26 cellular contexts compared by ENCODE assay signal in the genomic region with DNA sequence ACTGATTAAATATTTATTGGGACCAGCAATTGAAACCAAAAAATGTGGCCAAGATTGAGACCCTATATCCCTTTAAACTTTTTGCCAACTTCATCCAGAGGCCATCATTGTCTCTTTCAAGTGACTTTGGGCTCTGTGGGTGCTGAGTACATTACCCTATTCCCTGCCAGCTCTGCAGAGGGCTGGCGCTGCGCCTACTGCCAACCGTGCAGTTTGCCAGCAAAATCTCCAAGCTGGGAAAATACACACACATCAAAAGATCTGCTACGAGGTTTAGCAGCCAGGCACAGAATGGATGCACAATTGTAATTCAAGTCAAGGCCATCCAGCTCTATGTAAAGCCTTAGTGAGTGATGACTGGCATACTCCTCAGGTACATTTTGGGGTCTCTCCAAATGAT.
"Had no signal": no experiment of that assay in that cellular context is flagged by ENCODE, and none has a peak within 500 bp of the region (broad histone marks: within the 10 kb centered on the region; RNA-seq: fewer than 3 reads in every experiment).

No MANE protein-coding gene starts in this region.

- H3K27me3 ChIP-seq: esophagus squamous epithelium, heart right ventricle, left lung, stomach, suprapubic skin, tibial nerve, uterus had no signal

- H3K9me3 ChIP-seq: esophagus squamous epithelium, left lung, psoas muscle, stomach, suprapubic skin, tibial nerve, uterus had no signal

- H3K36me3 ChIP-seq: esophagus squamous epithelium, heart right ventricle, left lung, stomach, suprapubic skin, tibial nerve, uterus had no signal

- FAIRE-seq: bronchial epithelial cell had no signal

- DNase-seq: activated CD4-positive, alpha-beta memory T cell treated with anti-CD3 and anti-CD28 coated beads, Interleukin-2, amount 10 ng/mL, durations not matched to agents 7 days and 5 days; activated CD4-positive, alpha-beta T cell treated with anti-CD3 and anti-CD28 coated beads for 1 hour; activated CD4-positive, alpha-beta T cell treated with anti-CD3 and anti-CD28 coated beads, Interleukin-2, amount 10 ng/mL, durations not matched to agents 7 days and 5 days; activated CD8-positive, alpha-beta memory T cell treated with anti-CD3 and anti-CD28 coated beads, Interleukin-2, amount 50 U/mL, for 48 hours; activated naive CD8-positive, alpha-beta T cell treated with anti-CD3 and anti-CD28 coated beads, Interleukin-2, amount 50 U/mL, for 24 hours; activated T-cell treated with anti-CD3 and anti-CD28 coated beads, Interleukin-2, amount 50 U/mL, for 24 hours; dermis blood vessel endothelial cell; effector CD8-positive, alpha-beta T cell; esophagus squamous epithelium; foreskin melanocyte; heart right ventricle; left lung; mammary epithelial cell; natural killer cell; psoas muscle; stimulated activated CD4-positive, alpha-beta T cell treated with anti-CD3 and anti-CD28 coated beads, Interleukin-2, amount 100 ng/mL, for 24 hours; stimulated activated naive B cell treated with anti-CD40 and anti-IgM and Interleukin-4, amounts not matched to agents 10 μg/mL and 1 μg/mL and 100 μg/mL, for 72 hours; stomach; T-helper 2 cell; uterus had no signal

- H3K4me1 ChIP-seq: heart right ventricle, left lung, psoas muscle, stomach, tibial nerve, uterus had no signal

- H3K4me3 ChIP-seq: esophagus squamous epithelium, heart right ventricle, left lung, psoas muscle, smooth muscle cell, stomach, suprapubic skin, tibial nerve, uterus had no signal

- ATAC-seq: activated naive CD8-positive, alpha-beta T cell treated with anti-CD3 and anti-CD28 coated beads, Interleukin-2, amount 50 U/mL, for 24 hours; heart right ventricle; left lung; natural killer cell; psoas muscle; stimulated activated naive B cell treated with anti-CD40 and anti-IgM and Interleukin-4, amounts not matched to agents 10 μg/mL and 1 μg/mL and 100 μg/mL, for 72 hours; WTC11 had no signal

- H3K27ac ChIP-seq: epithelial cell of prostate, esophagus squamous epithelium, heart right ventricle, left lung, psoas muscle, stomach, suprapubic skin, tibial nerve, uterus had no signal
